20 cellular contexts compared by ENCODE assay signal in genomic region chr15:31079519-31079918, GRCh38. TPM values are rescaled to one million over a fixed set of nuclear protein-coding genes. Genes with fewer than 3 reads are reported as not detected.
DNase-seq lines count a peak whose midpoint lies in the region; ATAC-seq and TF ChIP-seq lines count a peak whose summit lies in the region.
"Had no signal": no experiment of that assay in that cellular context is flagged by ENCODE, and none has a peak within 500 bp of the region (broad histone marks: within the 10 kb centered on the region; RNA-seq: fewer than 3 reads in every experiment).

No MANE protein-coding gene starts in this region.

- H3K9me3 ChIP-seq in ES-I3 (ENCODE audit: control insufficient read depth, insufficient read depth, low read length) (no peaks in the 10 kb centered on the region), HAP-1 (no peaks in the 10 kb centered on the region), esophagus muscularis mucosa (no peaks in the 10 kb centered on the region)
- H3K9me3 ChIP-seq: ascending aorta had no signal

- H3K27me3 Mint-ChIP-seq in natural killer cell treated with Interleukin-12 subunit alpha and Interleukin-12 subunit beta and Interleukin-15 and Interleukin-18, amount 100 ng/mL, for 72 hours = peaks cover 4 to 22% of the 10 kb centered on the region in 2 donors

- peak; percentile 33 for DNase-seq in NCI-H69 (lab: John Stamatoyannopoulos, UW)
- peak; percentile 50 to 88 for DNase-seq in foreskin fibroblast
- no peak for DNase-seq in natural killer cell treated with Interleukin-12 subunit alpha and Interleukin-12 subunit beta and Interleukin-15 and Interleukin-18, amount 100 ng/mL, for 72 hours (ENCODE audit: low spot score)
- DNase-seq in GM20000 (ENCODE audit: low spot score) = no peak
- no peak for DNase-seq in germinal center (ENCODE audit: low spot score)
- DNase-seq in HAP-1 (ENCODE audit: low spot score in 2 of 2) = no peak
- DNase-seq in esophagus muscularis mucosa (ENCODE audit: extremely low spot score) = no peak
- DNase-seq: DMS53; dorsolateral prefrontal cortex; NCI-H187 treated with DMSO at 0.1 percent for 48 hours; NCI-H82; stimulated activated naive CD4-positive, alpha-beta T cell treated with Interleukin-2 at 50 U/mL for 16 hours; SW 1271 had no signal

- peak overlapping the region; percentile 54 for H3K9ac ChIP-seq in ES-I3 (ENCODE audit: low read depth, low read length)
- H3K9ac ChIP-seq: BLaER1 had no signal

- 80% methylated on average over 2 of the region's 2 CpGs for WGBS in esophagus muscularis mucosa

- H3K4me1 Mint-ChIP-seq in natural killer cell treated with Interleukin-12 subunit alpha and Interleukin-12 subunit beta and Interleukin-15 and Interleukin-18, amount 100 ng/mL, for 72 hours (ENCODE audit: low read depth in 2 of 2) = peaks cover 13 to 17% of the 10 kb centered on the region in 2 donors

- no peak for TF ChIP-seq POLR2A in esophagus muscularis mucosa (IDR thresholded peaks at IDR 0.05; ENCODE audit: low read depth)

- no peak overlapping the region for H3K27ac Mint-ChIP-seq in natural killer cell treated with Interleukin-12 subunit alpha and Interleukin-12 subunit beta and Interleukin-15 and Interleukin-18, amount 100 ng/mL, for 72 hours
- H3K27ac Mint-ChIP-seq: activated T-helper 2 cell treated with anti-CD3 and anti-CD28 coated beads, Interferon-gamma antibody, Interleukin-2, Interleukin-4, amounts not matched to agents 10 μg/mL and 5 μg/mL and 100 μg/mL, durations not matched to agents 14 hours and 24 hours and 36 hours had no signal

- TF ChIP-seq CTCF in foreskin fibroblast (IDR thresholded peaks at IDR 0.05; ENCODE audit: low read depth, low read length) (no peak), GM20000 (IDR thresholded peaks at IDR 0.05; ENCODE audit: extremely low read depth, missing control alignments) (no peak), esophagus muscularis mucosa (IDR thresholded peaks at IDR 0.05) (no peak)

- H3K36me3 ChIP-seq in ES-I3 (ENCODE audit: insufficient read depth, low read length) = no peaks in the 10 kb centered on the region
- no peaks in the 10 kb centered on the region for H3K36me3 ChIP-seq in HAP-1 (replicated peaks)
- H3K36me3 ChIP-seq in esophagus muscularis mucosa = no peaks in the 10 kb centered on the region
- H3K36me3 ChIP-seq: ascending aorta, BLaER1 had no signal

- H3K4me3 Mint-ChIP-seq in natural killer cell treated with Interleukin-12 subunit alpha and Interleukin-12 subunit beta and Interleukin-15 and Interleukin-18, amount 100 ng/mL, for 72 hours = peak overlapping the region; percentile 67

- H3K27me3 ChIP-seq in HAP-1 (ENCODE audit: low read depth) = no peaks in the 10 kb centered on the region
- peaks cover 0 to 50% (median 0%) of the 10 kb centered on the region in 4 donors for H3K27me3 ChIP-seq in esophagus muscularis mucosa
- H3K27me3 ChIP-seq: ascending aorta, BLaER1 had no signal

- H3K27ac ChIP-seq in esophagus muscularis mucosa (replicated peaks in 1 of 4) = no peak overlapping the region
- H3K27ac ChIP-seq: ascending aorta, BLaER1, dorsolateral prefrontal cortex had no signal

- H3K4me3 ChIP-seq in foreskin fibroblast (ENCODE audit: low read depth in 1 of 2, low read length in 2 of 2) (no peak overlapping the region), HAP-1 (no peak overlapping the region), esophagus muscularis mucosa (no peak overlapping the region)
- H3K4me3 ChIP-seq: ascending aorta, BLaER1 had no signal

- no peak for ATAC-seq in natural killer cell treated with Interleukin-12 subunit alpha and Interleukin-12 subunit beta and Interleukin-15 and Interleukin-18, amount 100 ng/mL, for 72 hours

- H3K36me3 Mint-ChIP-seq in natural killer cell treated with Interleukin-12 subunit alpha and Interleukin-12 subunit beta and Interleukin-15 and Interleukin-18, amount 100 ng/mL, for 72 hours = no peaks in the 10 kb centered on the region

- intact Hi-C loops in esophagus muscularis mucosa (cut with DNase I) = no loop called here

- in situ Hi-C loops in HAP-1 (cut with MboI; ENCODE audit: low sequenced_read_pairs) = no loop called here

- H3K9me3 Mint-ChIP-seq in natural killer cell treated with Interleukin-12 subunit alpha and Interleukin-12 subunit beta and Interleukin-15 and Interleukin-18, amount 100 ng/mL, for 72 hours = no peaks in the 10 kb centered on the region
- H3K9me3 Mint-ChIP-seq: activated T-helper 2 cell treated with anti-CD3 and anti-CD28 coated beads, Interferon-gamma antibody, Interleukin-2, Interleukin-4, amounts not matched to agents 10 μg/mL and 5 μg/mL and 100 μg/mL, durations not matched to agents 14 hours and 24 hours and 36 hours had no signal

- H3K4me1 ChIP-seq in ES-I3 (ENCODE audit: insufficient read depth, low read length) (peaks cover 47% of the 10 kb centered on the region), HAP-1 (peaks cover 3% of the 10 kb centered on the region; the same call in 1 of the 2 replicates), esophagus muscularis mucosa (peaks cover 3 to 10% (median 7%) of the 10 kb centered on the region in 4 donors)
- H3K4me1 ChIP-seq: ascending aorta had no signal

- TF ChIP-seq EP300 in esophagus muscularis mucosa (IDR thresholded peaks at IDR 0.05) = no peak

RNA-seq across cellular contexts. Expression of gene TRPM1, which starts 22.0 kb away (rescaled TPM):
- total RNA-seq in natural killer cell treated with Interleukin-12 subunit alpha and Interleukin-12 subunit beta and Interleukin-15 and Interleukin-18, amount 100 ng/mL, for 72 hours = not detected
- total RNA-seq in esophagus muscularis mucosa = not detected
- total RNA-seq: activated T-helper 2 cell treated with anti-CD3 and anti-CD28 coated beads, Interferon-gamma antibody, Interleukin-2, Interleukin-4, amounts not matched to agents 10 μg/mL and 5 μg/mL and 100 μg/mL, durations not matched to agents 14 hours and 24 hours and 36 hours; ascending aorta; fibroblast of lung; LHCN-M2; RPMI7951 had no signal

Comparison
In these comparisons a context has a peak if more than half of its experiments do, and no peak if none do; other contexts are left out.
1. DNase-seq: peak in NCI-H69 (single experiment) and foreskin fibroblast (2 of 2); none in natural killer cell treated with Interleukin-12 subunit alpha and Interleukin-12 subunit beta and Interleukin-15 and Interleukin-18, amount 100 ng/mL, for 72 hours (single experiment), GM20000 (single experiment), germinal center (single experiment), HAP-1 (0 of 2) and esophagus muscularis mucosa (single experiment).